21 cellular contexts compared by ENCODE assay signal in the genomic region with DNA sequence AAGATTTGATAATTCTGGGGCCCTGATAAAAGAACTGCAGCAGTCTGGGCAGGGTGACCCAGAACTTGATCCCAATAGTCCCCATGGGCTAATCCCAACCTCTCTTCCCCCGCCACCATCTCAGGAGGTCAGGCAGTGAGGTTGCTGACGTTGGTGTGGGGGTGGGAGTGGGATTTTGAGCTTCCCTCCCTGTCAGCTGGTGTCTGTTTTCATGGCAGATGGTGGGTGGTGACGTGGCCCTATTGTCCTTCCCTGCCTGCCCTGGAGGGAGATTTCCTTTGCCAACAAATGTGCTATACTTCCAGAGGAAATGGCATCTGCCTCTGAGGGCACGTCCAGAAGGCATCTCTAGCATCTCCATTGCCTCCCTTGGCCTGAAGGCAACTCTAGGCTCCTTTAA. TPM values are rescaled to one million over a fixed set of nuclear protein-coding genes. Genes with fewer than 3 reads are reported as not detected.
DNase-seq lines count a peak whose midpoint lies in the region; FAIRE-seq and TF ChIP-seq lines count a peak whose summit lies in the region.
"Had no signal": no experiment of that assay in that cellular context is flagged by ENCODE, and none has a peak within 500 bp of the region (broad histone marks: within the 10 kb centered on the region; RNA-seq: fewer than 3 reads in every experiment).

No MANE protein-coding gene starts in this region.

- no peak overlapping the region for H3K27ac Mint-ChIP-seq in astrocyte (ENCODE audit: unreplicated experiment)
- H3K27ac Mint-ChIP-seq: activated naive CD4-positive, alpha-beta T cell treated with anti-CD3 and anti-CD28 coated beads, Interleukin-2, amount 10 ng/mL, durations not matched to agents 7 days and 5 days; immature natural killer cell; natural killer cell treated with Interleukin-12 subunit alpha and Interleukin-12 subunit beta and Interleukin-15 and Interleukin-18, amount 100 ng/mL, for 72 hours; stimulated activated naive CD8-positive, alpha-beta T cell treated with anti-CD3 and anti-CD28 coated beads, Interleukin-15, amount 100 ng/mL, for 72 hours had no signal

- H3K4me1 Mint-ChIP-seq in astrocyte (ENCODE audit: low read depth, unreplicated experiment): peaks cover 9% of the 10 kb centered on the region
- H3K4me1 Mint-ChIP-seq: immature natural killer cell had no signal

- H3K9me3 Mint-ChIP-seq in astrocyte (ENCODE audit: unreplicated experiment): no peaks in the 10 kb centered on the region
- H3K9me3 Mint-ChIP-seq: activated naive CD4-positive, alpha-beta T cell treated with anti-CD3 and anti-CD28 coated beads, Interleukin-2, amount 10 ng/mL, durations not matched to agents 7 days and 5 days; immature natural killer cell; natural killer cell treated with Interleukin-12 subunit alpha and Interleukin-12 subunit beta and Interleukin-15 and Interleukin-18, amount 100 ng/mL, for 72 hours; stimulated activated naive CD8-positive, alpha-beta T cell treated with anti-CD3 and anti-CD28 coated beads, Interleukin-15, amount 100 ng/mL, for 72 hours had no signal

- no peak for TF ChIP-seq CTCF in astrocyte (IDR thresholded peaks at IDR 0.05; ENCODE audit: insufficient read depth, low read depth, low read length)
- no peak for TF ChIP-seq CTCF in GM20000 (IDR thresholded peaks at IDR 0.05; ENCODE audit: extremely low read depth, missing control alignments)
- no peak for TF ChIP-seq CTCF in GM10248 (IDR thresholded peaks at IDR 0.05; ENCODE audit: control extremely low read depth, extremely low read depth, low read depth, missing control alignments)

- H3K4me3 Mint-ChIP-seq in astrocyte (ENCODE audit: unreplicated experiment): no peak overlapping the region
- H3K4me3 Mint-ChIP-seq: activated naive CD4-positive, alpha-beta T cell treated with anti-CD3 and anti-CD28 coated beads, Interleukin-2, amount 10 ng/mL, durations not matched to agents 7 days and 5 days; immature natural killer cell; natural killer cell treated with Interleukin-12 subunit alpha and Interleukin-12 subunit beta and Interleukin-15 and Interleukin-18, amount 100 ng/mL, for 72 hours; stimulated activated naive CD8-positive, alpha-beta T cell treated with anti-CD3 and anti-CD28 coated beads, Interleukin-15, amount 100 ng/mL, for 72 hours had no signal

- no peak for FAIRE-seq in astrocyte (lab: Jason Lieb, UNC)
- FAIRE-seq: GM12892 had no signal

- CTCF ChIA-PET in GM10248 (lab: Yijun Ruan, JAX): interaction anchor here (2.0 to 4.4 kb wide), 2 partner anchors 10 to 62 kb away, joined by 5 to 29 read pairs; no protein-coding TSS in a partner anchor

- H3K36me3 Mint-ChIP-seq in astrocyte (ENCODE audit: low read depth, unreplicated experiment): no peaks in the 10 kb centered on the region
- H3K36me3 Mint-ChIP-seq: activated naive CD4-positive, alpha-beta T cell treated with anti-CD3 and anti-CD28 coated beads, Interleukin-2, amount 10 ng/mL, durations not matched to agents 7 days and 5 days; immature natural killer cell; natural killer cell treated with Interleukin-12 subunit alpha and Interleukin-12 subunit beta and Interleukin-15 and Interleukin-18, amount 100 ng/mL, for 72 hours had no signal

- H3K27me3 ChIP-seq in astrocyte (ENCODE audit: insufficient read depth, low read length) (peaks cover 2% of the 10 kb centered on the region), HAP-1 (ENCODE audit: low read depth) (no peaks in the 10 kb centered on the region)
- H3K27me3 ChIP-seq: upper lobe of right lung had no signal

- no peaks in the 10 kb centered on the region for H3K27me3 Mint-ChIP-seq in astrocyte (ENCODE audit: low read depth, unreplicated experiment)
- H3K27me3 Mint-ChIP-seq: stimulated activated naive CD8-positive, alpha-beta T cell treated with anti-CD3 and anti-CD28 coated beads, Interleukin-15, amount 100 ng/mL, for 72 hours had no signal

- H3K4me3 ChIP-seq in astrocyte (ENCODE audit: insufficient read depth, low read depth, low read length) (no peak overlapping the region), HAP-1 (no peak overlapping the region)
- H3K4me3 ChIP-seq: lung, upper lobe of right lung had no signal

- no peak overlapping the region for H3K27ac ChIP-seq in astrocyte (ENCODE audit: low read depth, low read length)
- H3K27ac ChIP-seq: upper lobe of right lung had no signal

- H3K79me2 ChIP-seq in astrocyte (ENCODE audit: insufficient read depth, low read length): no peaks in the 10 kb centered on the region

- H3K9ac ChIP-seq in astrocyte (ENCODE audit: low read length): no peak overlapping the region

- no peaks in the 10 kb centered on the region for H3K4me1 ChIP-seq in astrocyte (ENCODE audit: insufficient read depth, low read length)
- H3K4me1 ChIP-seq in HAP-1: no peaks in the 10 kb centered on the region
- H3K4me1 ChIP-seq: upper lobe of right lung had no signal

- no peak overlapping the region for H3K4me2 ChIP-seq in astrocyte (ENCODE audit: low read length)

- peak; percentile 46 for DNase-seq in NCI-H2107 treated with DMSO at 0.1 percent for 48 hours (lab: John Stamatoyannopoulos, UW; ENCODE audit: unreplicated experiment)
- no peak for DNase-seq in NCI-H2107 (lab: John Stamatoyannopoulos, UW)
- DNase-seq in NCI-H2171 treated with DMSO at 0.1 percent for 48 hours (lab: John Stamatoyannopoulos, UW): peak; percentile 97
- DNase-seq in astrocyte (ENCODE audit: low read depth): no peak
- peak; percentile 68 for DNase-seq in retina
- DNase-seq in GM20000 (ENCODE audit: low spot score): no peak
- DNase-seq in GM10248 (ENCODE audit: extremely low spot score): no peak
- DNase-seq in HAP-1 (ENCODE audit: low spot score in 2 of 2): no peak
- DNase-seq: activated CD4-positive, alpha-beta T cell treated with anti-CD3 and anti-CD28 coated beads, Interleukin-2, amount 50 U/mL, for 1 hour; activated naive CD4-positive, alpha-beta T cell treated with anti-CD3 and anti-CD28 coated beads, Interleukin-2, amount 10 ng/mL, durations not matched to agents 7 days and 5 days; erythroblast; GOT3; immature natural killer cell; Kasumi-1; stimulated activated naive CD8-positive, alpha-beta T cell treated with anti-CD3 and anti-CD28 coated beads, Interleukin-15, amount 100 ng/mL, for 72 hours; upper lobe of right lung had no signal

- H4K20me1 ChIP-seq in astrocyte (ENCODE audit: insufficient read depth, low read length): no peaks in the 10 kb centered on the region

- in situ Hi-C loops in HAP-1 (cut with MboI; ENCODE audit: low sequenced_read_pairs): no loop called here

- H3K36me3 ChIP-seq in astrocyte (ENCODE audit: insufficient read depth, low read length) (no peaks in the 10 kb centered on the region), HAP-1 (replicated peaks) (no peaks in the 10 kb centered on the region)
- H3K36me3 ChIP-seq: upper lobe of right lung had no signal

- POLR2A ChIA-PET in GM10248 (lab: Yijun Ruan, JAX): no interaction called here

- H3K9me3 ChIP-seq in astrocyte (ENCODE audit: insufficient read depth, low read depth, low read length) (no peaks in the 10 kb centered on the region), HAP-1 (no peaks in the 10 kb centered on the region)
- H3K9me3 ChIP-seq: upper lobe of right lung had no signal

- H2AFZ ChIP-seq in astrocyte (ENCODE audit: low read depth, low read length): peak overlapping the region; percentile 2

RNA-seq across cellular contexts. Expression of a gene that starts 37.7 kb away (rescaled TPM):
- not detected in 2 replicates for total RNA-seq in astrocyte
- total RNA-seq: lung; natural killer cell treated with Interleukin-12 subunit alpha and Interleukin-12 subunit beta and Interleukin-15 and Interleukin-18, amount 100 ng/mL, for 72 hours; OCI-LY7; renal cortical epithelial cell; upper lobe of right lung had no signal

Comparison
In these comparisons a context has a peak if more than half of its experiments do, and no peak if none do; other contexts are left out.
1. DNase-seq: peak in NCI-H2107 treated with DMSO at 0.1 percent for 48 hours (single experiment), NCI-H2171 treated with DMSO at 0.1 percent for 48 hours (single experiment) and retina (single experiment); none in NCI-H2107 (single experiment), astrocyte (single experiment), GM20000 (single experiment), GM10248 (single experiment) and HAP-1 (0 of 2).